Comparison of ENCODE assay signal across 15 cellular contexts in genomic region chr11:40125054-40125453, GRCh38.
DNase-seq lines count a peak whose midpoint lies in the region; ATAC-seq and TF ChIP-seq lines count a peak whose summit lies in the region.
"Had no signal": no experiment of that assay in that cellular context is flagged by ENCODE, and none has a peak within 500 bp of the region (broad histone marks: within the 10 kb centered on the region; RNA-seq: fewer than 3 reads in every experiment).

No MANE protein-coding gene starts in this region.

- ATAC-seq in HG02759 (IDR thresholded peaks at IDR 0.05; ENCODE audit: unreplicated experiment) = no peak
- ATAC-seq: esophagus mucosa; stimulated activated naive CD8-positive, alpha-beta T cell treated with anti-CD3 and anti-CD28 coated beads, Interleukin-15, amount 100 ng/mL, for 72 hours had no signal

- H3K79me2 ChIP-seq in PC-9 (ENCODE audit: low read depth) = no peaks in the 10 kb centered on the region

- H3K9me2 ChIP-seq in PC-9 (ENCODE audit: insufficient read depth) = no peaks in the 10 kb centered on the region

- H3K27ac ChIP-seq in PC-9 = no peak overlapping the region
- H3K27ac ChIP-seq in ascending aorta = no peak overlapping the region

- no peaks in the 10 kb centered on the region for H4K20me1 ChIP-seq in PC-9 (ENCODE audit: insufficient read depth)

- H3K4me2 ChIP-seq in PC-9 = no peak overlapping the region

- no peaks in the 10 kb centered on the region for H3F3A ChIP-seq in PC-9 (ENCODE audit: insufficient read depth, low read depth)

- H3K4me1 ChIP-seq in BE2C = no peaks in the 10 kb centered on the region
- H3K4me1 ChIP-seq in PC-9 (replicated peaks; ENCODE audit: insufficient read depth) = no peaks in the 10 kb centered on the region
- no peaks in the 10 kb centered on the region for H3K4me1 ChIP-seq in ascending aorta

- in situ Hi-C loops in GM13977 (cut with MboI; ENCODE audit: low pct_unique_long_range_greater_than_20kb, low sequenced_read_pairs, unreplicated experiment) = no loop called here

- DNase-seq in BE2C (no peak), GM13977 (ENCODE audit: low spot score) (no peak), PC-9 (no peak), kidney epithelial cell (ENCODE audit: low read depth) (no peak), ascending aorta (ENCODE audit: low spot score in 2 of 2) (no peak), DMS79 (lab: John Stamatoyannopoulos, UW) (no peak), HPDE6-E6E7 (ENCODE audit: extremely low spot score) (no peak)
- DNase-seq: activated naive CD4-positive, alpha-beta T cell treated with anti-CD3 and anti-CD28 coated beads, Interleukin-2, amount 10 ng/mL, durations not matched to agents 7 days and 5 days; C1 segment of cervical spinal cord; NCI-H1048; NCI-H524; stimulated activated CD4-positive, alpha-beta T cell treated with anti-CD3 and anti-CD28 coated beads, Interleukin-2, amount 100 ng/mL, for 48 hours; stimulated activated naive CD8-positive, alpha-beta T cell treated with anti-CD3 and anti-CD28 coated beads, Interleukin-15, amount 100 ng/mL, for 72 hours had no signal

- H3K27me3 ChIP-seq in BE2C (no peaks in the 10 kb centered on the region), PC-9 (ENCODE audit: insufficient read depth, low read depth) (no peaks in the 10 kb centered on the region), kidney epithelial cell (ENCODE audit: control insufficient read depth, insufficient read depth, low read length) (no peaks in the 10 kb centered on the region), ascending aorta (no peaks in the 10 kb centered on the region)

- H2AFZ ChIP-seq in PC-9 = no peak overlapping the region

- no TSS peak for BruUV-seq in PC-9 (replicated peaks; lab: Mats Ljungman, UMichigan)

- H3K9me3 ChIP-seq in BE2C = no peaks in the 10 kb centered on the region
- H3K9me3 ChIP-seq in PC-9 (ENCODE audit: insufficient read depth, low read depth) = no peaks in the 10 kb centered on the region
- peaks cover 0 to 4% of the 10 kb centered on the region in 2 donors for H3K9me3 ChIP-seq in ascending aorta

- intact Hi-C loops in PC-9 (cut with micrococcal nuclease; ENCODE audit: unreplicated experiment) (no loop called here), ascending aorta (cut with DNase I) (no loop called here)

- no peak overlapping the region for H3K4me3 ChIP-seq in BE2C (ENCODE audit: low read depth, low read length)
- no peak overlapping the region for H3K4me3 ChIP-seq in PC-9
- H3K4me3 ChIP-seq in kidney epithelial cell (ENCODE audit: low read depth, low read length) = no peak overlapping the region
- H3K4me3 ChIP-seq in ascending aorta = no peak overlapping the region

- POLR2A ChIA-PET in PC-9 (lab: Charles Lee; ENCODE audit: unreplicated experiment) = no interaction called here

- H3K36me3 ChIP-seq in BE2C (no peaks in the 10 kb centered on the region), PC-9 (ENCODE audit: low read depth) (no peaks in the 10 kb centered on the region), kidney epithelial cell (ENCODE audit: control insufficient read depth, insufficient read depth, low read length) (no peaks in the 10 kb centered on the region), ascending aorta (no peaks in the 10 kb centered on the region)

- TF ChIP-seq CTCF in BE2C (IDR thresholded peaks at IDR 0.05; ENCODE audit: low read depth, low read length) (peak; percentile 52), GM13977 (IDR thresholded peaks at IDR 0.05; ENCODE audit: extremely low read depth, insufficient read depth, missing control alignments) (peak; percentile 17), PC-9 (conservative IDR thresholded peaks at IDR 0.05) (0 out of 2 replicates have a peak, but pooled peaks have one; percentile 26), kidney epithelial cell (IDR thresholded peaks at IDR 0.05; ENCODE audit: insufficient read depth, low read length, poor library complexity, severe bottlenecking) (peak; percentile 82), ascending aorta (IDR thresholded peaks at IDR 0.05) (peak in 1 of 3 experiments; percentile 28)

- CTCF ChIA-PET in PC-9 (lab: Charles Lee) = no interaction called here
